8 cellular contexts compared by ENCODE assay signal in the genomic region with DNA sequence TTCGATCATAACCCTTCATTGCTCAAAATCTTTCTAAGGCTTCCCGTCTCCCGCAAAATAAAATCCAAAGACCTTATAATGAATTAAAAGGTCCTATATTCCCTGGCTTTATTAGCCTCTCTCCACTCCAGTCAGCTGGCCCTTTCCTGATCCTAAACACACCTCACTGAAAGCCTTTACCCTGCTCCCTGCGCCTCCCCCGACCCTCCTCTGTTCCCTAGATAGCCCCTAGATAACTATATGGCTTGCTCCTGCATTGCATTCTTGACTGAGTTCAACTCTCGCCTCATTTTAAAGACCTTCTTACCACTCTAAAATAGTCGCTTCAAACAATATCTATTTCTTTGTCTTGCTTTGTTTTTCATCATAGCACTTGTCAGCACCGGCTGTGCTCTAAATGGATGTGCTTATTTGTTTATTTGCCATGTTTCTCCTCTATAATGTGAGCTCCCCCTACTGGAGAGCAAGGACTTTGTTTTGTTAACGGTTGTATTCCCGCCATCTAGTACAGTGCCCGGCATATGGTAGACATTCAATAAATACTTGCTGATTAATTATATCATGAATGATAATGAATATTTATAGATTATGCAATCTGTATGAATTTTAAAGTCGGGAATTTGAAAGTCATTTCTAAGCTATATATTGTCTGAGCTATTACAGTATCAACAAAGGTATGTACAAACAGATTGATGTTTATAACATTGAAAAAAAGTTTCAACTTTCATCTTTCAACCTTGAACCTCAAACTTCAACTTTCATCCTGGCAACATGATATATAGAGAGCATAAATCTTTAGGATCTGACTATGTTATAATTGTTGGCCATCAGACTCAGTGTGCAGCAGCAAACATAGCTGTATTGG. TPM values are rescaled to one million over a fixed set of nuclear protein-coding genes. Genes with fewer than 3 reads are reported as not detected.
DNase-seq lines count a peak whose midpoint lies in the region; FAIRE-seq and TF ChIP-seq lines count a peak whose summit lies in the region.

No MANE protein-coding gene starts in this region.

- no peak overlapping the region for H4K5ac ChIP-seq in mesendoderm (ENCODE audit: low read length)

- TF ChIP-seq CTCF in A673 (conservative IDR thresholded peaks at IDR 0.05; ENCODE audit: low read depth, low read length) (peak; percentile 87), KMS-11 (conservative IDR thresholded peaks at IDR 0.05; ENCODE audit: low read depth, low read length) (peak; percentile 88), endodermal cell (conservative IDR thresholded peaks at IDR 0.05) (peak; percentile 91)

- H3K36me3 Mint-ChIP-seq in endodermal cell (ENCODE audit: low read depth), result no peaks in the 10 kb centered on the region
- H3K36me3 Mint-ChIP-seq in activated T-cell treated with anti-CD3 and anti-CD28 coated beads, Interleukin-2, amount 50 U/mL, for 24 hours (ENCODE audit: low read depth), result no peaks in the 10 kb centered on the region

- H3K36me3 ChIP-seq in A673 (ENCODE audit: insufficient read depth, low read length, poor library complexity, severe bottlenecking) (no peaks in the 10 kb centered on the region), HAP-1 (replicated peaks) (no peaks in the 10 kb centered on the region), KMS-11 (ENCODE audit: insufficient read depth) (no peaks in the 10 kb centered on the region), endodermal cell (ENCODE audit: control insufficient read depth, insufficient read depth, low read length) (no peaks in the 10 kb centered on the region), mesendoderm (ENCODE audit: control insufficient read depth, insufficient read depth, low read length) (no peaks in the 10 kb centered on the region)

- no peak overlapping the region for H3K4me3 ChIP-seq in A673 (ENCODE audit: low read depth, low read length, poor library complexity, severe bottlenecking)
- H3K4me3 ChIP-seq in HAP-1, result no peak overlapping the region
- H3K4me3 ChIP-seq in KMS-11 (IDR thresholded peaks at IDR 0.05; ENCODE audit: insufficient read depth, low read depth, low read length), result no peak overlapping the region
- H3K4me3 ChIP-seq in endodermal cell (ENCODE audit: low read length), result no peak overlapping the region
- no peak overlapping the region for H3K4me3 ChIP-seq in mesendoderm (ENCODE audit: low read length)

- H2AK5ac ChIP-seq in mesendoderm (ENCODE audit: low read length), result no peak overlapping the region

- FAIRE-seq in RCC 7860 (lab: Jason Lieb, UNC), result peak; percentile 72

- no peak overlapping the region for H2BK120ac ChIP-seq in mesendoderm (ENCODE audit: low read depth, low read length)

- no peaks in the 10 kb centered on the region for H3K9me3 ChIP-seq in A673 (ENCODE audit: low read depth, low read length, poor library complexity, severe bottlenecking)
- no peaks in the 10 kb centered on the region for H3K9me3 ChIP-seq in HAP-1
- H3K9me3 ChIP-seq in endodermal cell (ENCODE audit: control insufficient read depth, low read length), result no peaks in the 10 kb centered on the region

- H3K18ac ChIP-seq in mesendoderm (ENCODE audit: low read length), result no peak overlapping the region

- H2BK15ac ChIP-seq in mesendoderm (replicated peaks; ENCODE audit: low read depth), result no peak overlapping the region

- CTCF ChIA-PET in A673 (lab: Charles Lee), result interaction anchor here (1.1 to 1.4 kb wide), 3 partner anchors 14 to 311 kb away, joined by 3 to 8 read pairs (median 4); no protein-coding TSS in a partner anchor

- WGBS in endodermal cell (ENCODE audit: insufficient coverage in 1 of 2, insufficient read length in 1 of 2), 2 experiments, result 51 to 71% methylated on average over 5 to 12 of the region's 12 CpGs
- whole genome bisulfite sequencing in mesendoderm (ENCODE audit: extremely low coverage, insufficient coverage, low lambda C conversion rate), result 100% methylated on average over 3 of the region's 12 CpGs

- no peak overlapping the region for H3K23ac ChIP-seq in mesendoderm (ENCODE audit: low read length)

- no peak overlapping the region for H2BK5ac ChIP-seq in mesendoderm (ENCODE audit: low read length)

- intact Hi-C loops in A673 (cut with micrococcal nuclease; ENCODE audit: unreplicated experiment), result loop anchor here (2.0 to 10.0 kb wide), 4 partner anchors 109 to 689 kb away; no protein-coding TSS in a partner anchor

- no peak overlapping the region for H3K4ac ChIP-seq in mesendoderm (ENCODE audit: low read depth, low read length)

- peaks cover 10% of the 10 kb centered on the region for H3K4me1 Mint-ChIP-seq in endodermal cell
- peaks cover 2% of the 10 kb centered on the region for H3K4me1 Mint-ChIP-seq in activated T-cell treated with anti-CD3 and anti-CD28 coated beads, Interleukin-2, amount 50 U/mL, for 24 hours (ENCODE audit: low read depth)

- H3K9ac ChIP-seq in KMS-11 (no peak overlapping the region), endodermal cell (ENCODE audit: extremely low read depth, low read length, poor library complexity, severe bottlenecking) (no peak overlapping the region), mesendoderm (ENCODE audit: low read length) (no peak overlapping the region)

- no peak overlapping the region for H2AFZ ChIP-seq in KMS-11 (ENCODE audit: low read depth)

- H3K4me3 Mint-ChIP-seq in endodermal cell, result no peak overlapping the region
- no peak overlapping the region for H3K4me3 Mint-ChIP-seq in activated T-cell treated with anti-CD3 and anti-CD28 coated beads, Interleukin-2, amount 50 U/mL, for 24 hours

- no peaks in the 10 kb centered on the region for H3K27me3 ChIP-seq in A673 (replicated peaks; ENCODE audit: insufficient read depth, low read depth, low read length, poor library complexity)
- no peaks in the 10 kb centered on the region for H3K27me3 ChIP-seq in HAP-1 (ENCODE audit: low read depth)
- no peaks in the 10 kb centered on the region for H3K27me3 ChIP-seq in KMS-11 (ENCODE audit: insufficient read depth, low read depth)
- no peaks in the 10 kb centered on the region for H3K27me3 ChIP-seq in endodermal cell (ENCODE audit: control insufficient read depth, insufficient read depth, low read length, poor library complexity, severe bottlenecking)
- no peaks in the 10 kb centered on the region for H3K27me3 ChIP-seq in mesendoderm (ENCODE audit: insufficient read depth, low read length, poor library complexity)

- peak; percentile 88 for DNase-seq in A673 (ENCODE audit: low spot score)
- peak; percentile 70 for DNase-seq in GM03348 (ENCODE audit: low spot score)
- DNase-seq in HAP-1 (ENCODE audit: low spot score in 2 of 2), result peak; percentile 48 to 80
- peak; percentile 59 for DNase-seq in RCC 7860 (ENCODE audit: low spot score)
- peak; percentile 61 for DNase-seq in endodermal cell
- DNase-seq in mesendoderm, result peak; percentile 85
- DNase-seq in activated T-cell treated with anti-CD3 and anti-CD28 coated beads, Interleukin-2, amount 50 U/mL, for 24 hours, result no peak

- H4K20me1 ChIP-seq in KMS-11 (ENCODE audit: insufficient read depth), result no peaks in the 10 kb centered on the region

- H3K79me1 ChIP-seq in mesendoderm (ENCODE audit: low read length), result no peaks in the 10 kb centered on the region

- H3K27ac ChIP-seq in A673 (ENCODE audit: low read depth, low read length, poor library complexity, severe bottlenecking), result no peak overlapping the region
- H3K27ac ChIP-seq in KMS-11, result no peak overlapping the region
- no peak overlapping the region for H3K27ac ChIP-seq in endodermal cell (ENCODE audit: low read depth, low read length)
- H3K27ac ChIP-seq in mesendoderm (ENCODE audit: low read depth, low read length), result no peak overlapping the region

- H3K4me2 ChIP-seq in KMS-11, result no peak overlapping the region
- H3K4me2 ChIP-seq in mesendoderm (ENCODE audit: low read length), result no peak overlapping the region

- H3K27me3 Mint-ChIP-seq in endodermal cell (ENCODE audit: insufficient read depth), result no peaks in the 10 kb centered on the region
- H3K27me3 Mint-ChIP-seq in activated T-cell treated with anti-CD3 and anti-CD28 coated beads, Interleukin-2, amount 50 U/mL, for 24 hours, result peaks cover 15% of the 10 kb centered on the region

- H3K4me1 ChIP-seq in A673 (ENCODE audit: insufficient read depth, low read length, poor library complexity, severe bottlenecking), result no peaks in the 10 kb centered on the region
- peaks cover 10% of the 10 kb centered on the region for H3K4me1 ChIP-seq in HAP-1
- no peaks in the 10 kb centered on the region for H3K4me1 ChIP-seq in KMS-11 (ENCODE audit: low read depth, poor library complexity, severe bottlenecking)
- H3K4me1 ChIP-seq in endodermal cell (ENCODE audit: control insufficient read depth, insufficient read depth, low read length), result no peaks in the 10 kb centered on the region
- H3K4me1 ChIP-seq in mesendoderm (ENCODE audit: control insufficient read depth, low read depth, low read length), result peaks cover 2% of the 10 kb centered on the region

- H3K79me2 ChIP-seq in KMS-11 (ENCODE audit: insufficient read depth, low read depth), result no peaks in the 10 kb centered on the region
- H3K79me2 ChIP-seq in mesendoderm (ENCODE audit: control insufficient read depth, insufficient read depth, low read length), result no peaks in the 10 kb centered on the region

- H3K56ac ChIP-seq in mesendoderm (ENCODE audit: low read length), result no peak overlapping the region

- H3K9me3 Mint-ChIP-seq in endodermal cell, result no peaks in the 10 kb centered on the region
- H3K9me3 Mint-ChIP-seq in activated T-cell treated with anti-CD3 and anti-CD28 coated beads, Interleukin-2, amount 50 U/mL, for 24 hours, result no peaks in the 10 kb centered on the region

- no peak overlapping the region for H4K8ac ChIP-seq in mesendoderm (ENCODE audit: low read depth, low read length)

- no peak overlapping the region for H3K27ac Mint-ChIP-seq in endodermal cell
- no peak overlapping the region for H3K27ac Mint-ChIP-seq in activated T-cell treated with anti-CD3 and anti-CD28 coated beads, Interleukin-2, amount 50 U/mL, for 24 hours

- in situ Hi-C loops in HAP-1 (cut with MboI; ENCODE audit: low sequenced_read_pairs), result loop anchor here (10.0 kb wide), 1 partner anchor 309 kb away; a partner anchor contains a TSS

- BruUV-seq in A673 (replicated peaks; lab: Mats Ljungman, UMichigan), result no TSS peak

- POLR2A ChIA-PET in A673 (lab: Charles Lee; ENCODE audit: low non-redundant PET), result no interaction called here

RNA-seq across cellular contexts. Expression of a gene that starts 32.4 kb away (rescaled TPM):
- total RNA-seq in A673 (2021) (not detected in 2 replicates), endodermal cell (under 1 TPM in 1 of 2 donors, not detected in 1; 0.53 TPM)
- 0.39 TPM for polyA plus RNA-seq in endodermal cell (2013, experiment 1 of 2)
- polyA plus RNA-seq in endodermal cell (2013, experiment 2 of 2), result 0.58 TPM
- polyA plus RNA-seq in mesendoderm (2013, experiment 1 of 2), result 0.45 TPM
- 0.24 TPM for polyA plus RNA-seq in mesendoderm (2013, experiment 2 of 2)
